Comparison of ENCODE assay signal across 11 cellular contexts in genomic region chr10:80185522-80186299, GRCh38. TPM values are rescaled to one million over a fixed set of nuclear protein-coding genes. Genes with fewer than 3 reads are reported as not detected.
DNase-seq lines count a peak whose midpoint lies in the region; ATAC-seq and TF ChIP-seq lines count a peak whose summit lies in the region.
"Had no signal": no experiment of that assay in that cellular context is flagged by ENCODE, and none has a peak within 500 bp of the region (broad histone marks: within the 10 kb centered on the region; RNA-seq: fewer than 3 reads in every experiment).

No MANE protein-coding gene starts in this region.

- TF ChIP-seq EP300 in upper lobe of left lung (IDR thresholded peaks at IDR 0.05) = no peak

- ATAC-seq in Right ventricle myocardium inferior = peak; percentile 47
- no peak for ATAC-seq in activated naive CD4-positive, alpha-beta T cell treated with anti-CD3 and anti-CD28 coated beads, Interleukin-2, amount 50 U/mL, for 72 hours
- ATAC-seq in memory B cell (ENCODE audit: low read depth) = no peak
- no peak for ATAC-seq in upper lobe of left lung (ENCODE audit: low FRiP score in 2 of 2)
- no peak for ATAC-seq in GM21381 (IDR thresholded peaks at IDR 0.05; ENCODE audit: unreplicated experiment)

- TF ChIP-seq POLR2A in upper lobe of left lung (IDR thresholded peaks at IDR 0.05) = no peak
- no peak for TF ChIP-seq POLR2A in uterus (IDR thresholded peaks at IDR 0.05)

- peak overlapping the region; percentile 92 for H3K27ac Mint-ChIP-seq in activated naive CD4-positive, alpha-beta T cell treated with anti-CD3 and anti-CD28 coated beads, Interleukin-2, amount 50 U/mL, for 72 hours
- H3K27ac Mint-ChIP-seq in memory B cell = peak overlapping the region; percentile 95

- TF ChIP-seq CTCF in upper lobe of left lung (IDR thresholded peaks at IDR 0.05) (no peak), uterus (IDR thresholded peaks at IDR 0.05) (no peak)

- H3K36me3 ChIP-seq in upper lobe of left lung (no peaks in the 10 kb centered on the region), uterus (no peaks in the 10 kb centered on the region)

- intact Hi-C loops in Right ventricle myocardium inferior (cut with DNase I) (loop anchor here (1.0 kb wide), 1 partner anchor 18 kb away; no protein-coding TSS in a partner anchor), cardiac septum (cut with DNase I) (no loop called here), uterus (cut with DNase I; ENCODE audit: low total_unique reads) (no loop called here)

- 80 to 86% methylated on average over 5 of the region's 5 CpGs for WGBS in upper lobe of left lung, 2 donors

- H3K4me1 ChIP-seq in upper lobe of left lung (peaks cover 41 to 76% (median 54%) of the 10 kb centered on the region in 4 donors), uterus (peaks cover 4 to 14% of the 10 kb centered on the region in 2 donors)

- peak overlapping the region in 3 of 4 donors; percentile 76 to 78 (median 77) for H3K27ac ChIP-seq in upper lobe of left lung
- H3K27ac ChIP-seq in uterus = peak overlapping the region in 1 of 2 donors; percentile 54

- peak overlapping the region; percentile 66 for H3K4me3 Mint-ChIP-seq in memory B cell
- H3K4me3 Mint-ChIP-seq: neural crest cell had no signal

- H3K4me3 ChIP-seq in upper lobe of left lung (no peak overlapping the region), uterus (no peak overlapping the region)

- H3K27me3 ChIP-seq in upper lobe of left lung = no peaks in the 10 kb centered on the region
- H3K27me3 ChIP-seq in uterus = no peaks in the 10 kb centered on the region

- H3K4me1 Mint-ChIP-seq in memory B cell = peaks cover 65% of the 10 kb centered on the region
- H3K4me1 Mint-ChIP-seq: neural crest cell had no signal

- no peaks in the 10 kb centered on the region for H3K27me3 Mint-ChIP-seq in memory B cell

- no peaks in the 10 kb centered on the region for H3K9me3 ChIP-seq in upper lobe of left lung
- H3K9me3 ChIP-seq in uterus = no peaks in the 10 kb centered on the region

- peaks cover 4% of the 10 kb centered on the region in 2 donors for H3K36me3 Mint-ChIP-seq in activated naive CD4-positive, alpha-beta T cell treated with anti-CD3 and anti-CD28 coated beads, Interleukin-2, amount 50 U/mL, for 72 hours
- H3K36me3 Mint-ChIP-seq in memory B cell = peaks cover 8% of the 10 kb centered on the region

- DNase-seq in Right ventricle myocardium inferior (ENCODE audit: missing footprints) = peak; percentile 9
- no peak for DNase-seq in cardiac septum (ENCODE audit: low spot score)
- DNase-seq in activated naive CD4-positive, alpha-beta T cell treated with anti-CD3 and anti-CD28 coated beads, Interleukin-2, amount 50 U/mL, for 72 hours (ENCODE audit: low spot score in 2 of 2) = no peak
- no peak for DNase-seq in memory B cell (ENCODE audit: low spot score in 2 of 2)
- no peak for DNase-seq in upper lobe of left lung
- no peak for DNase-seq in HK-2 (ENCODE audit: unreplicated experiment)
- no peak for DNase-seq in uterus
- DNase-seq: PC-3 had no signal

- no peaks in the 10 kb centered on the region for H3K9me3 Mint-ChIP-seq in activated naive CD4-positive, alpha-beta T cell treated with anti-CD3 and anti-CD28 coated beads, Interleukin-2, amount 50 U/mL, for 72 hours
- no peaks in the 10 kb centered on the region for H3K9me3 Mint-ChIP-seq in memory B cell
- H3K9me3 Mint-ChIP-seq: neural crest cell had no signal

RNA-seq across cellular contexts. Expression of gene ANXA11, which starts 19.6 kb away (rescaled TPM):
- total RNA-seq in Right ventricle myocardium inferior = 420 TPM
- 406 TPM for total RNA-seq in cardiac septum
- total RNA-seq in activated naive CD4-positive, alpha-beta T cell treated with anti-CD3 and anti-CD28 coated beads, Interleukin-2, amount 50 U/mL, for 72 hours = 100 to 1,000 TPM; 218 to 304 TPM
- total RNA-seq in upper lobe of left lung = 100 to 1,000 TPM; 108 to 327 (median 194) TPM
- total RNA-seq in uterus = 100 to 1,000 TPM in 1 of 4 donors, 10 to 100 TPM in 3; 15.6 to 157 (median 47.2) TPM

RNA-seq across cellular contexts. Expression of gene PLAC9, which starts 53.2 kb away (rescaled TPM):
- total RNA-seq in Right ventricle myocardium inferior (45.2 TPM), cardiac septum (30.4 TPM), upper lobe of left lung (10 to 100 TPM in 3 of 6 donors, 1 to 10 TPM in 1, not detected in 2; 7.9 to 82.9 (median 26.5) TPM), uterus (10 to 100 TPM; 24.5 to 91.7 (median 30.2) TPM)
- not detected for total RNA-seq in activated naive CD4-positive, alpha-beta T cell treated with anti-CD3 and anti-CD28 coated beads, Interleukin-2, amount 50 U/mL, for 72 hours
- total RNA-seq: kidney epithelial cell had no signal
